11 cellular contexts compared by ENCODE assay signal in the genomic region with DNA sequence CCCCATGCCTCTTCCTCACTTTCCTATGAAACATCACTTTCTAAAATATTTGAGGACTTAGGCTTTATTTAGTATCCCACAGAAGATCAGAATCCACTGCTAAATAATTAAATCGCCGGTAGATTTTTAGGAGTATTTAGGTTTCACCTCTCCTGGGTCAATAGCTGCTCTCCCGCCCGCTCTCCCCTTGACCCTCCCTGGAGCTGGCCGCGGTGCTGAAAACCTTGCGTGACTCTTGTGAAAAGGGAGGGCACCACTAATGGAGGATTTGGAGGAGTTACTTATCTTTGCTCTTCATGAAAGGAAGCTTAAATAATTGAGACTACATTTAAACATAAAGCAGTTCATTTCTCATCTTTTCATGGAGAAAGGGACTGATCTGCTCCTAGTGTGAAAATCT. TPM values are rescaled to one million over a fixed set of nuclear protein-coding genes. Genes with fewer than 3 reads are reported as not detected.
A peak's percentile ranks its signal among the peaks of the same experiment; 100 is the strongest.
DNase-seq lines count a peak whose midpoint lies in the region; TF ChIP-seq lines count a peak whose summit lies in the region.
"Had no signal": no experiment of that assay in that cellular context is flagged by ENCODE, and none has a peak within 500 bp of the region (broad histone marks: within the 10 kb centered on the region; RNA-seq: fewer than 3 reads in every experiment).

No MANE protein-coding gene starts in this region.

- H4K20me1 ChIP-seq in MM.1S (ENCODE audit: insufficient read depth, low read length) = no peaks in the 10 kb centered on the region

- intact Hi-C loops in colonic mucosa (cut with DNase I) = no loop called here

- H3K4me3 ChIP-seq in MM.1S (ENCODE audit: low read length) (no peak overlapping the region), colonic mucosa (no peak overlapping the region)

- no peak for TF ChIP-seq CTCF in MM.1S (IDR thresholded peaks at IDR 0.05; ENCODE audit: low read length)
- no peak for TF ChIP-seq CTCF in colonic mucosa (IDR thresholded peaks at IDR 0.05)
- TF ChIP-seq CTCF in progenitor cell of endocrine pancreas (IDR thresholded peaks at IDR 0.05; ENCODE audit: unreplicated experiment) = no peak

- no peaks in the 10 kb centered on the region for H3K36me3 ChIP-seq in MM.1S (replicated peaks; ENCODE audit: insufficient read depth, low read length)
- no peaks in the 10 kb centered on the region for H3K36me3 ChIP-seq in colonic mucosa

- H3K27me3 ChIP-seq in MM.1S (replicated peaks; ENCODE audit: insufficient read depth, low read length) = no peaks in the 10 kb centered on the region
- peaks cover 41% of the 10 kb centered on the region for H3K27me3 ChIP-seq in colonic mucosa

- H3K9me3 ChIP-seq in MM.1S (replicated peaks; ENCODE audit: insufficient read depth, low read length) = no peaks in the 10 kb centered on the region
- no peaks in the 10 kb centered on the region for H3K9me3 ChIP-seq in colonic mucosa

- DNase-seq in SIG-M5 treated with dmso at 0.1 percent for 504 hours (lab: John Stamatoyannopoulos, UW; ENCODE audit: unreplicated experiment) (peak; percentile 30), SIG-M5 (lab: John Stamatoyannopoulos, UW) (no peak), MM.1S (peak; percentile 54), colonic mucosa (peak; percentile 31), progenitor cell of endocrine pancreas (ENCODE audit: low spot score, unreplicated experiment) (peak; percentile 69), pons (ENCODE audit: low spot score) (no peak), NCI-H524 treated with DMSO at 0.1 percent for 48 hours (lab: John Stamatoyannopoulos, UW) (no peak)
- no peak for DNase-seq in activated T-cell treated with anti-CD3 and anti-CD28 coated beads, Interleukin-2, amount 50 U/mL, for 1 hour
- DNase-seq: activated CD8-positive, alpha-beta T cell treated with anti-CD3 and anti-CD28 coated beads for 36 hours; mesenchymal stem cell; NCI-H1105 treated with DMSO at 0.1 percent for 48 hours had no signal

- H3K9ac ChIP-seq in MM.1S (ENCODE audit: low read length) = no peak overlapping the region
- H3K9ac ChIP-seq in colonic mucosa (ENCODE audit: low read depth in 2 of 2, low read length in 2 of 2) = no peak overlapping the region

- no peak overlapping the region for H2AFZ ChIP-seq in MM.1S (ENCODE audit: low read length)

- no peak overlapping the region for H3K4me3 Mint-ChIP-seq in progenitor cell of endocrine pancreas (ENCODE audit: low read depth)
- H3K4me3 Mint-ChIP-seq: activated CD8-positive, alpha-beta T cell treated with anti-CD3 and anti-CD28 coated beads for 36 hours had no signal

- H3K9me2 ChIP-seq in MM.1S (replicated peaks; ENCODE audit: insufficient read depth, low read length) = no peaks in the 10 kb centered on the region

- peaks cover 91% of the 10 kb centered on the region for H3K27me3 Mint-ChIP-seq in progenitor cell of endocrine pancreas

- H3F3A ChIP-seq in MM.1S (ENCODE audit: insufficient read depth, low read length) = no peaks in the 10 kb centered on the region

- no peaks in the 10 kb centered on the region for H3K79me2 ChIP-seq in MM.1S (ENCODE audit: low read length)

- peaks cover 2% of the 10 kb centered on the region for H3K4me1 Mint-ChIP-seq in progenitor cell of endocrine pancreas (ENCODE audit: low read depth)

- H3K9me3 Mint-ChIP-seq in progenitor cell of endocrine pancreas (ENCODE audit: low read depth) = no peaks in the 10 kb centered on the region
- H3K9me3 Mint-ChIP-seq: activated CD8-positive, alpha-beta T cell treated with anti-CD3 and anti-CD28 coated beads for 36 hours had no signal

- no peak overlapping the region for H3K27ac Mint-ChIP-seq in progenitor cell of endocrine pancreas
- H3K27ac Mint-ChIP-seq: activated CD8-positive, alpha-beta T cell treated with anti-CD3 and anti-CD28 coated beads for 36 hours had no signal

- H3K27ac ChIP-seq in MM.1S (ENCODE audit: low read length) (no peak overlapping the region), colonic mucosa (no peak overlapping the region)

- no peaks in the 10 kb centered on the region for H3K4me1 ChIP-seq in MM.1S (ENCODE audit: low read length)
- H3K4me1 ChIP-seq in colonic mucosa = no peaks in the 10 kb centered on the region

- H3K36me3 Mint-ChIP-seq in progenitor cell of endocrine pancreas (ENCODE audit: insufficient read depth) = no peaks in the 10 kb centered on the region

- H3K4me2 ChIP-seq in MM.1S (ENCODE audit: low read depth, low read length) = no peak overlapping the region

RNA-seq across cellular contexts. Expression of a gene that starts 14.1 kb away (rescaled TPM):
- total RNA-seq in colonic mucosa (not detected), progenitor cell of endocrine pancreas (0.36 and 0.38 TPM in 2 replicates)

Comparison
In these comparisons a context has a peak if more than half of its experiments do, and no peak if none do; other contexts are left out.
1. DNase-seq: peak in SIG-M5 treated with dmso at 0.1 percent for 504 hours (single experiment), MM.1S (single experiment), colonic mucosa (single experiment) and progenitor cell of endocrine pancreas (single experiment); none in SIG-M5 (single experiment), pons (single experiment), NCI-H524 treated with DMSO at 0.1 percent for 48 hours (single experiment) and activated T-cell treated with anti-CD3 and anti-CD28 coated beads, Interleukin-2, amount 50 U/mL, for 1 hour (single experiment).